22 cellular contexts compared by ENCODE assay signal in genomic region chr10:33858326-33858725, GRCh38.
"Had no signal": no experiment of that assay in that cellular context is flagged by ENCODE, and none has a peak within 500 bp of the region (broad histone marks: within the 10 kb centered on the region; RNA-seq: fewer than 3 reads in every experiment).

No MANE protein-coding gene starts in this region.

- H3K27ac Mint-ChIP-seq: IgD-negative memory B cell had no signal

- DNase-seq: Kasumi-1, MM.1S, NCI-H1092 treated with DMSO at 0.1 percent for 48 hours, NCI-H1436, NCI-H187, NCI-H2029, NCI-H2081 treated with DMSO at 0.1 percent for 48 hours, NCI-H2171, NCI-H226, NCI-H446, NCI-H510A, NCI-H524 treated with DMSO at 0.1 percent for 48 hours, NCI-H69, NCI-H774, Right ventricle myocardium superior, RPMI8226, SK-N-SH, SW 1271 had no signal

- H3K4me3 ChIP-seq: K562 had no signal

- H3K4me2 ChIP-seq: KMS-11, SK-N-SH had no signal

- H3K9ac ChIP-seq: KMS-11, SK-N-SH had no signal

- ATAC-seq: K562 had no signal

- H3K9me3 ChIP-seq: SK-N-SH had no signal

- H3K4me1 Mint-ChIP-seq: IgD-negative memory B cell had no signal

- FAIRE-seq: K562, RCC 7860 had no signal

- H3K4me3 Mint-ChIP-seq: IgD-negative memory B cell had no signal

- H3K27ac ChIP-seq: KMS-11 had no signal

- H3K27me3 Mint-ChIP-seq: IgD-negative memory B cell had no signal
